ENCODE assay signal across 1 cellular context in the genomic region with DNA sequence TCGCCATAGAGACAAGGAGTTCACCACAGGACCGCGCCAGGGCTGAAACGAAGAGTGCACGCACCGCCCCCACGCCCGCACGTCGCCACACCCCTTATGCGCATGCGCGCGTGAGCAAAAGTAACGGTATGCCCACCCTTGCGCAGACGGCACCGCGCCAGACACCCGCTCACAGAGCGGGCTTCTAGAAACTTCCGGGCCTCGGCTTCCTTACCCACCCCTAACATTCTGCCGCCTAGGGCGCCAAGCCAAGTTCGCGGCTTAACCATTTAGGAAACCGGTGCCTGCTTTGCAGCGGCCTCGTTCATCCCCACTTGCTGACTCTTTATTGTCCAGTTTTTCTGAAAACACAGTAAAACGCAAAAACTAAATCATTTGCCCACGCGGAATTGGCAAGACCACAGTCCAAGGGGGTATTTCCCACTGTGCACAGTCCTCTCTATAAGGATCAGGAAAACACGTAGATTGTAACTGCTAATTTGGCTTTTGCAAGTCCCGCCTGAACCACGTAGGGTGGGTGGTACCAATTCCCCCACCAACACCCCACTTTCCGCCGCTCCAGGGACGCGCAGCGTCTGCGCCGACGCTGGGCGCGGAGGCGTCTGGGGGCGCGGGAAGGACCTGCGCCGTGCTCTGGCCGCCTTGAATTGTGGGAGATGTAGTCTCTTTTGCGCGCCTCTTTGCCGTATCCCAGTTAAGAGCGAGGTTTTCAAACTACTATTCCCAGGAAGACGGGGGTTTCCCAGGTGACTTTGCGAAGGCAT.
TF ChIP-seq lines count a peak whose summit lies in the region.

A gene with protein sequence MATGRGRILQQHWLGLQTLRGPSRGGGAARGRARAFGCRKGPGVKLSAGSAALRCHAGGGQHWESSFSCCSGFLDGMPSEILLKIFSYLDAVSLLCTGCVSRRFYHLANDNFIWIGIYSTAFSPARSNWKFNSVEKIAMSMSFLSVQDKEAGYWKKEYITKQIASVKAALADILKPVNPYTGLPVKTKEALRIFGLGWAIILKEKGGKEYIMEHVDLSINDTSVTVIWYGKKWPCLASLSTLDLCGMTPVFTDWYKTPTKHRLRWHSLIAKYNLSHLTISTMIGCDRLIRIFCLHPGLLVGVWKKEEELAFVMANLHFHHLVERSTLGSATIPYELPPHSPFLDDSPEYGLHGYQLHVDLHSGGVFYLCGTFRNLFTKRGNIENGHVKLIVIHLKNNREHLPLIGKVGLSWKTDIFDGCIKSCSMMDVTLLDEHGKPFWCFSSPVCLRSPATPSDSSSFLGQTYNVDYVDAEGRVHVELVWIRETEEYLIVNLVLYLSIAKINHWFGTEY (minus strand): TSS at position 56 of the 764 bp plus-strand sequence. CDS start 49 bp downstream, at position 7.
A gene with protein sequence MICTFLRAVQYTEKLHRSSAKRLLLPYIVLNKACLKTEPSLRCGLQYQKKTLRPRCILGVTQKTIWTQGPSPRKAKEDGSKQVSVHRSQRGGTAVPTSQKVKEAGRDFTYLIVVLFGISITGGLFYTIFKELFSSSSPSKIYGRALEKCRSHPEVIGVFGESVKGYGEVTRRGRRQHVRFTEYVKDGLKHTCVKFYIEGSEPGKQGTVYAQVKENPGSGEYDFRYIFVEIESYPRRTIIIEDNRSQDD (plus strand): TSS at position 745 of the 764 bp plus-strand sequence. CDS start 286 bp downstream, outside the sequence.

TF ChIP-seq in HepG2, 621 proteins besides CTCF, POLR2A, EP300 and RAD21 (continued from another document and continues in another):
- TF ChIP-seq ARID5B (CRISPR knock-in tag; IDR thresholded peaks at IDR 0.05) (peak; percentile 32; the same call in 1 of the 2 replicates), CBX5 (CRISPR knock-in tag; IDR thresholded peaks at IDR 0.05; ENCODE audit: borderline replicate concordance) (0 out of 2 replicates have a peak, but pooled peaks have one; percentile 22), ETV5 (CRISPR knock-in tag; IDR thresholded peaks at IDR 0.05; ENCODE audit: borderline replicate concordance) (peak; percentile 67), ZNF644 (CRISPR knock-in tag; IDR thresholded peaks at IDR 0.05; ENCODE audit: low read depth) (0 out of 2 replicates have a peak, but pooled peaks have one; percentile 40), KDM5B (CRISPR knock-in tag; IDR thresholded peaks at IDR 0.05; ENCODE audit: borderline replicate concordance) (peak; percentile 99), ZNF12 (CRISPR knock-in tag; IDR thresholded peaks at IDR 0.05) (peak; percentile 66; the same call in 1 of the 2 replicates), FOXK2 (IDR thresholded peaks at IDR 0.05) (no peak), BHLHE40 (IDR thresholded peaks at IDR 0.05; ENCODE audit: low read length) (0 out of 2 replicates have a peak, but pooled peaks have one; percentile 13), POGZ (CRISPR knock-in tag; IDR thresholded peaks at IDR 0.05) (peak; percentile 22), ZNF30 (CRISPR knock-in tag; IDR thresholded peaks at IDR 0.05) (no peak), FOSL1 (CRISPR knock-in tag; IDR thresholded peaks at IDR 0.05; ENCODE audit: borderline replicate concordance) (no peak), ZKSCAN5 (CRISPR knock-in tag; IDR thresholded peaks at IDR 0.05) (0 out of 2 replicates have a peak, but pooled peaks have one; percentile 31), DZIP1 (CRISPR knock-in tag; IDR thresholded peaks at IDR 0.05) (peak; percentile 50; the same call in 1 of the 2 replicates), ZZZ3 (CRISPR knock-in tag; IDR thresholded peaks at IDR 0.05; ENCODE audit: borderline replicate concordance) (peak; percentile 60; the same call in 1 of the 2 replicates), MTA3 (CRISPR knock-in tag; IDR thresholded peaks at IDR 0.05) (no peak), ZFAT (CRISPR knock-in tag; conservative IDR thresholded peaks at IDR 0.05) (peak; percentile 66; the same call in 1 of the 2 replicates), ZNF550 (CRISPR knock-in tag; IDR thresholded peaks at IDR 0.05; ENCODE audit: borderline replicate concordance) (no peak), SNRNP70 (IDR thresholded peaks at IDR 0.05; ENCODE audit: low read depth, low read length) (no peak), RCOR2 (CRISPR knock-in tag; IDR thresholded peaks at IDR 0.05) (0 out of 2 replicates have a peak, but pooled peaks have one; percentile 28), ZNF761 (CRISPR knock-in tag; conservative IDR thresholded peaks at IDR 0.05) (peak; percentile 86; the same call in 1 of the 2 replicates), HOXD1 (CRISPR knock-in tag; IDR thresholded peaks at IDR 0.05) (no peak; the same call in 1 of the 2 replicates), POLR2G (IDR thresholded peaks at IDR 0.05; ENCODE audit: low read depth, low read length) (peak; percentile 75), E2F1 (CRISPR knock-in tag; IDR thresholded peaks at IDR 0.05) (peak; percentile 89), ZFP62 (CRISPR knock-in tag; IDR thresholded peaks at IDR 0.05) (no peak), SIN3B (IDR thresholded peaks at IDR 0.05; ENCODE audit: low read length) (peak; percentile 81)
- TF ChIP-seq, protein P1, sequence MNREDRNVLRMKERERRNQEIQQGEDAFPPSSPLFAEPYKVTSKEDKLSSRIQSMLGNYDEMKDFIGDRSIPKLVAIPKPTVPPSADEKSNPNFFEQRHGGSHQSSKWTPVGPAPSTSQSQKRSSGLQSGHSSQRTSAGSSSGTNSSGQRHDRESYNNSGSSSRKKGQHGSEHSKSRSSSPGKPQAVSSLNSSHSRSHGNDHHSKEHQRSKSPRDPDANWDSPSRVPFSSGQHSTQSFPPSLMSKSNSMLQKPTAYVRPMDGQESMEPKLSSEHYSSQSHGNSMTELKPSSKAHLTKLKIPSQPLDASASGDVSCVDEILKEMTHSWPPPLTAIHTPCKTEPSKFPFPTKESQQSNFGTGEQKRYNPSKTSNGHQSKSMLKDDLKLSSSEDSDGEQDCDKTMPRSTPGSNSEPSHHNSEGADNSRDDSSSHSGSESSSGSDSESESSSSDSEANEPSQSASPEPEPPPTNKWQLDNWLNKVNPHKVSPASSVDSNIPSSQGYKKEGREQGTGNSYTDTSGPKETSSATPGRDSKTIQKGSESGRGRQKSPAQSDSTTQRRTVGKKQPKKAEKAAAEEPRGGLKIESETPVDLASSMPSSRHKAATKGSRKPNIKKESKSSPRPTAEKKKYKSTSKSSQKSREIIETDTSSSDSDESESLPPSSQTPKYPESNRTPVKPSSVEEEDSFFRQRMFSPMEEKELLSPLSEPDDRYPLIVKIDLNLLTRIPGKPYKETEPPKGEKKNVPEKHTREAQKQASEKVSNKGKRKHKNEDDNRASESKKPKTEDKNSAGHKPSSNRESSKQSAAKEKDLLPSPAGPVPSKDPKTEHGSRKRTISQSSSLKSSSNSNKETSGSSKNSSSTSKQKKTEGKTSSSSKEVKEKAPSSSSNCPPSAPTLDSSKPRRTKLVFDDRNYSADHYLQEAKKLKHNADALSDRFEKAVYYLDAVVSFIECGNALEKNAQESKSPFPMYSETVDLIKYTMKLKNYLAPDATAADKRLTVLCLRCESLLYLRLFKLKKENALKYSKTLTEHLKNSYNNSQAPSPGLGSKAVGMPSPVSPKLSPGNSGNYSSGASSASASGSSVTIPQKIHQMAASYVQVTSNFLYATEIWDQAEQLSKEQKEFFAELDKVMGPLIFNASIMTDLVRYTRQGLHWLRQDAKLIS (CRISPR knock-in tag; IDR thresholded peaks at IDR 0.05) = no peak
- TF ChIP-seq, protein P2, sequence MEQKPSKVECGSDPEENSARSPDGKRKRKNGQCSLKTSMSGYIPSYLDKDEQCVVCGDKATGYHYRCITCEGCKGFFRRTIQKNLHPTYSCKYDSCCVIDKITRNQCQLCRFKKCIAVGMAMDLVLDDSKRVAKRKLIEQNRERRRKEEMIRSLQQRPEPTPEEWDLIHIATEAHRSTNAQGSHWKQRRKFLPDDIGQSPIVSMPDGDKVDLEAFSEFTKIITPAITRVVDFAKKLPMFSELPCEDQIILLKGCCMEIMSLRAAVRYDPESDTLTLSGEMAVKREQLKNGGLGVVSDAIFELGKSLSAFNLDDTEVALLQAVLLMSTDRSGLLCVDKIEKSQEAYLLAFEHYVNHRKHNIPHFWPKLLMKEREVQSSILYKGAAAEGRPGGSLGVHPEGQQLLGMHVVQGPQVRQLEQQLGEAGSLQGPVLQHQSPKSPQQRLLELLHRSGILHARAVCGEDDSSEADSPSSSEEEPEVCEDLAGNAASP (CRISPR knock-in tag; IDR thresholded peaks at IDR 0.05; ENCODE audit: borderline replicate concordance) = 0 out of 2 replicates have a peak, but pooled peaks have one; percentile 46
- TF ChIP-seq, protein P3, sequence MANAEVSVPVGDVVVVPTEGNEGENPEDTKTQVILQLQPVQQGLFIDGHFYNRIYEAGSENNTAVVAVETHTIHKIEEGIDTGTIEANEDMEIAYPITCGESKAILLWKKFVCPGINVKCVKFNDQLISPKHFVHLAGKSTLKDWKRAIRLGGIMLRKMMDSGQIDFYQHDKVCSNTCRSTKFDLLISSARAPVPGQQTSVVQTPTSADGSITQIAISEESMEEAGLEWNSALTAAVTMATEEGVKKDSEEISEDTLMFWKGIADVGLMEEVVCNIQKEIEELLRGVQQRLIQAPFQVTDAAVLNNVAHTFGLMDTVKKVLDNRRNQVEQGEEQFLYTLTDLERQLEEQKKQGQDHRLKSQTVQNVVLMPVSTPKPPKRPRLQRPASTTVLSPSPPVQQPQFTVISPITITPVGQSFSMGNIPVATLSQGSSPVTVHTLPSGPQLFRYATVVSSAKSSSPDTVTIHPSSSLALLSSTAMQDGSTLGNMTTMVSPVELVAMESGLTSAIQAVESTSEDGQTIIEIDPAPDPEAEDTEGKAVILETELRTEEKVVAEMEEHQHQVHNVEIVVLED (CRISPR knock-in tag; IDR thresholded peaks at IDR 0.05; ENCODE audit: borderline replicate concordance) = peak; percentile 98
- TF ChIP-seq, protein P4, sequence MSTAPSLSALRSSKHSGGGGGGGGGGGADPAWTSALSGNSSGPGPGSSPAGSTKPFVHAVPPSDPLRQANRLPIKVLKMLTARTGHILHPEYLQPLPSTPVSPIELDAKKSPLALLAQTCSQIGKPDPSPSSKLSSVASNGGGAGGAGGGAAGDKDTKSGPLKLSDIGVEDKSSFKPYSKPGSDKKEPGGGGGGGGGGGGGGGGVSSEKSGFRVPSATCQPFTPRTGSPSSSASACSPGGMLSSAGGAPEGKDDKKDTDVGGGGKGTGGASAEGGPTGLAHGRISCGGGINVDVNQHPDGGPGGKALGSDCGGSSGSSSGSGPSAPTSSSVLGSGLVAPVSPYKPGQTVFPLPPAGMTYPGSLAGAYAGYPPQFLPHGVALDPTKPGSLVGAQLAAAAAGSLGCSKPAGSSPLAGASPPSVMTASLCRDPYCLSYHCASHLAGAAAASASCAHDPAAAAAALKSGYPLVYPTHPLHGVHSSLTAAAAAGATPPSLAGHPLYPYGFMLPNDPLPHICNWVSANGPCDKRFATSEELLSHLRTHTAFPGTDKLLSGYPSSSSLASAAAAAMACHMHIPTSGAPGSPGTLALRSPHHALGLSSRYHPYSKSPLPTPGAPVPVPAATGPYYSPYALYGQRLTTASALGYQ (CRISPR knock-in tag; IDR thresholded peaks at IDR 0.05) = peak; percentile 50; the same call in 1 of the 2 replicates
